Comparison of ENCODE assay signal across 1 cellular context in genomic region chr12:56724989-56725722, GRCh38.
A peak's percentile ranks its signal among the peaks of the same experiment; 100 is the strongest.
TF ChIP-seq lines count a peak whose summit lies in the region.

NACA (minus strand) TSS chr12:56725299; CDS start chr12:56724521, 778 bp downstream.

TF ChIP-seq in H1, 55 proteins besides CTCF, POLR2A, EP300 and RAD21 (continued from another document):
- TF ChIP-seq GTF2F1 (IDR thresholded peaks at IDR 0.05; ENCODE audit: borderline replicate concordance, low read depth, low read length) (peak; percentile 74; the same call in 1 of the 2 replicates), E2F6 (IDR thresholded peaks at IDR 0.05) (0 out of 2 replicates have a peak, but pooled peaks have one; percentile 17), SIX5 (IDR thresholded peaks at IDR 0.05; ENCODE audit: low read depth, low read length) (no peak), CHD2 (IDR thresholded peaks at IDR 0.05; ENCODE audit: low read length) (peak; percentile 73), TAF1 (IDR thresholded peaks at IDR 0.05; ENCODE audit: low read depth, low read length) (peak; percentile 97), EGR1 (IDR thresholded peaks at IDR 0.05; ENCODE audit: borderline replicate concordance, low read depth, low read length) (0 out of 2 replicates have a peak, but pooled peaks have one; percentile 3), SIN3A (conservative IDR thresholded peaks at IDR 0.05 in 1 of 2, IDR thresholded peaks at IDR 0.05 in 1 of 2; ENCODE audit: low read depth in 1 of 2, low read length in 2 of 2) (peak in 1 of 2 experiments; percentile 94; a peak in 2 of 4 replicates), BACH1 (IDR thresholded peaks at IDR 0.05; ENCODE audit: low read length) (peak; percentile 68), MAFK (IDR thresholded peaks at IDR 0.05; ENCODE audit: low read depth, low read length) (no peak), POLR2AphosphoS5 (IDR thresholded peaks at IDR 0.05; ENCODE audit: low read depth, low read length) (peak; percentile 99), SP2 (IDR thresholded peaks at IDR 0.05; ENCODE audit: low read length) (no peak), TBP (IDR thresholded peaks at IDR 0.05; ENCODE audit: low read depth, low read length) (peak; percentile 94), KDM4A (IDR thresholded peaks at IDR 0.05; ENCODE audit: low read depth, low read length, severe bottlenecking) (peak; percentile 51), GABPA (IDR thresholded peaks at IDR 0.05; ENCODE audit: borderline replicate concordance, insufficient read depth, low read length) (peak; percentile 90), SP4 (IDR thresholded peaks at IDR 0.05; ENCODE audit: low read length) (peak; percentile 40; the same call in 1 of the 2 replicates), YY1 (IDR thresholded peaks at IDR 0.05; ENCODE audit: low read depth, low read length) (peak; percentile 99), TAF7 (optimal IDR thresholded peaks at IDR 0.05; ENCODE audit: borderline replicate concordance, low read depth, low read length) (peak; percentile 98), MAX (IDR thresholded peaks at IDR 0.05) (peak; percentile 92), ASH2L (IDR thresholded peaks at IDR 0.05; ENCODE audit: low read length) (peak; percentile 88)
TF ChIP-seq in H1: peak in this region for 18.
